ENCODE assay signal across 8 cellular contexts in the genomic region with DNA sequence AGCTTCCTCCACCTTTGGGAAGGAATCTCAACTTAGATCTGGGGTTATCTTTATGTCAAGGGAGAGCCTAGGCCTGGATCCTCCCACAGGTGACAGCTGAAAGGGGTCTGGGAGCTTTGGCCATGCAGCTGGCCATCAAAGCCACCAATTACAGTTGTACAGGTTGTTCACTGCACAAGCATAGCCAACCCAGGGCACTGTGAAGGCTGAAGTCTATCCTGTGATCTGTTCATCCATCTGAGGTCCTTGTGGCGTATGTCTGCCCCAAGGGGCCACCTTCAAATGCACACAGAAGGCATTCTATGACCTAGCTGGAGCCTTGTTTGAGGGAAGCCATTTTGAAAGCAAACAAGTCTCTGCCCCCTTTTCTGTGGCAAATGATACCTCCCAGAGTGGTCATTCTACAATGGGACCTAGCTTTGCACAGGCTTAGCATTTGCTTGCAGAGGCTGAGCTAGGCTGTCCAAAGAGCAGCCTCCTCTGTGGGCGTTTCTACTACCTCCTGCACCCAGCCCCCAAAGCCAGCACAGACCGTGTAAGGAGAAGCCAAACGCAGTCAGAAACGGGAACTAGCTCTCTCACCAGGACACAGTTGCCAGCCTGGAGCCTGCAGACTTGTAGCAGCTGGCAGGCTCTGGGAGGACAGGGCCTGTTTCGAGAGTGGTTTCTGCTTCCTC.
DNase-seq lines count a peak whose midpoint lies in the region; ATAC-seq and TF ChIP-seq lines count a peak whose summit lies in the region.
"Had no signal": no experiment of that assay in that cellular context is flagged by ENCODE, and none has a peak within 500 bp of the region (broad histone marks: within the 10 kb centered on the region; RNA-seq: fewer than 3 reads in every experiment).

No MANE protein-coding gene starts in this region.

- H3K79me2 ChIP-seq in Karpas-422 (ENCODE audit: low read length), result no peaks in the 10 kb centered on the region

- H3K4me3 ChIP-seq in Karpas-422 (ENCODE audit: low read length), result peak overlapping the region; percentile 6; the same call in 1 of the 2 replicates
- no peak overlapping the region for H3K4me3 ChIP-seq in left lung
- H3K4me3 ChIP-seq in upper lobe of right lung, result no peak overlapping the region

- H3K4me1 ChIP-seq in Karpas-422 (ENCODE audit: low read length), result peaks cover 34% of the 10 kb centered on the region
- peaks cover 0 to 8% of the 10 kb centered on the region in 2 donors for H3K4me1 ChIP-seq in left lung
- peaks cover 16% of the 10 kb centered on the region for H3K4me1 ChIP-seq in upper lobe of right lung

- H3K27me3 ChIP-seq in Karpas-422 (ENCODE audit: low read length) (no peaks in the 10 kb centered on the region), left lung (no peaks in the 10 kb centered on the region), upper lobe of right lung (no peaks in the 10 kb centered on the region)

- H3K9me3 ChIP-seq in Karpas-422 (ENCODE audit: low read length), result peaks cover 7% of the 10 kb centered on the region; the same call in 1 of the 2 replicates
- H3K9me3 ChIP-seq in left lung, result no peaks in the 10 kb centered on the region
- no peaks in the 10 kb centered on the region for H3K9me3 ChIP-seq in upper lobe of right lung

- H3K27ac ChIP-seq in Karpas-422 (ENCODE audit: low read length) (peak overlapping the region; percentile 57), VCaP (peak overlapping the region; percentile 17; the same call in 1 of the 2 replicates), left lung (no peak overlapping the region), upper lobe of right lung (peak overlapping the region; percentile 55)

- H3K9me2 ChIP-seq in Karpas-422 (replicated peaks; ENCODE audit: insufficient read depth, low read length), result no peaks in the 10 kb centered on the region

- no peaks in the 10 kb centered on the region for H3K36me3 ChIP-seq in Karpas-422 (ENCODE audit: insufficient read depth, low read length)
- H3K36me3 ChIP-seq in left lung, result no peaks in the 10 kb centered on the region
- H3K36me3 ChIP-seq in upper lobe of right lung, result no peaks in the 10 kb centered on the region

- intact Hi-C loops in left lung (cut with DNase I), result no loop called here
- intact Hi-C loops in upper lobe of right lung (cut with DNase I), result no loop called here

- no peaks in the 10 kb centered on the region for H4K20me1 ChIP-seq in Karpas-422 (ENCODE audit: insufficient read depth, low read depth, low read length)

- H2AFZ ChIP-seq in Karpas-422 (ENCODE audit: low read length), result peak overlapping the region; percentile 90

- ATAC-seq in left lung, result peak; percentile 67
- ATAC-seq in upper lobe of right lung, result peak; percentile 87
- no peak for ATAC-seq in GM19023 (IDR thresholded peaks at IDR 0.05; ENCODE audit: unreplicated experiment)
- ATAC-seq in GM19455 (IDR thresholded peaks at IDR 0.05; ENCODE audit: unreplicated experiment), result no peak

- H3K4me2 ChIP-seq in Karpas-422 (ENCODE audit: low read depth, low read length, poor library complexity, severe bottlenecking), result peak overlapping the region; percentile 59

- DNase-seq in Karpas-422 (peak; percentile 89), left lung (peak in 1 of 2 donors; percentile 74), upper lobe of right lung (peak; percentile 74), GM20000 (ENCODE audit: low spot score) (no peak)
- DNase-seq: NCI-H774 had no signal

- H3K9ac ChIP-seq in Karpas-422 (ENCODE audit: low read length), result peak overlapping the region; percentile 22; the same call in 1 of the 2 replicates

- TF ChIP-seq CTCF in VCaP (conservative IDR thresholded peaks at IDR 0.05) (no peak), left lung (IDR thresholded peaks at IDR 0.05) (no peak), upper lobe of right lung (IDR thresholded peaks at IDR 0.05) (no peak), GM20000 (IDR thresholded peaks at IDR 0.05; ENCODE audit: extremely low read depth, missing control alignments) (no peak)

Comparison
In these comparisons a context has a peak if more than half of its experiments do, and no peak if none do; other contexts are left out.
1. H3K27ac ChIP-seq: peak in Karpas-422 (single experiment), VCaP (single experiment) and upper lobe of right lung (single experiment); none in left lung (0 of 2).
2. ATAC-seq: peak in left lung (single experiment) and upper lobe of right lung (single experiment); none in GM19023 (single experiment) and GM19455 (single experiment).